ENCODE assay signal across 1 cellular context in genomic region chr6:111087106-111087835, GRCh38.
TF ChIP-seq lines count a peak whose summit lies in the region.

SLC16A10 (plus strand) TSS chr6:111087503; CDS start chr6:111087753, 250 bp downstream.

TF ChIP-seq in H1, 55 proteins besides CTCF, POLR2A, EP300 and RAD21 (continued from another document):
- no peak for TF ChIP-seq YY1 (IDR thresholded peaks at IDR 0.05; ENCODE audit: low read depth, low read length)
- TF ChIP-seq EGR1 (IDR thresholded peaks at IDR 0.05; ENCODE audit: borderline replicate concordance, low read depth, low read length), result peak; percentile 95
